Comparison of ENCODE assay signal across 8 cellular contexts in genomic region chr17:55641559-55642160, GRCh38.
DNase-seq lines count a peak whose midpoint lies in the region; FAIRE-seq and TF ChIP-seq lines count a peak whose summit lies in the region.

No MANE protein-coding gene starts in this region.

- DNase-seq in AG08395 (ENCODE audit: low spot score), result peak; percentile 52
- DNase-seq in GM18507 (ENCODE audit: extremely low spot score, insufficient read length, low read depth), result no peak
- peak; percentile 47 for DNase-seq in LNCaP clone FGC (ENCODE audit: low read depth)
- peak; percentile 41 for DNase-seq in SW480 (ENCODE audit: low spot score)
- DNase-seq in epithelial cell of esophagus (ENCODE audit: low read depth), result peak; percentile 66
- DNase-seq in mucosa of gallbladder (ENCODE audit: low spot score), result peak; percentile 69
- DNase-seq in GM19238 (ENCODE audit: insufficient read length, low spot score), result no peak
- DNase-seq in vagina (ENCODE audit: extremely low spot score in 2 of 2), result no peak

- TF ChIP-seq POLR2A in vagina (IDR thresholded peaks at IDR 0.05), result no peak

- no peaks in the 10 kb centered on the region for H3K4me1 ChIP-seq in vagina

- TF ChIP-seq CTCF in LNCaP clone FGC (IDR thresholded peaks at IDR 0.05; ENCODE audit: control insufficient read depth, extremely low read depth, insufficient read depth), result peak; percentile 61
- TF ChIP-seq CTCF in epithelial cell of esophagus (IDR thresholded peaks at IDR 0.05; ENCODE audit: insufficient read depth, low read depth, low read length, missing control alignments), result peak; percentile 58
- TF ChIP-seq CTCF in vagina (IDR thresholded peaks at IDR 0.05), result peak in 1 of 3 experiments; percentile 59

- no peaks in the 10 kb centered on the region for H3K27me3 ChIP-seq in vagina

- no peak overlapping the region for H3K27ac ChIP-seq in vagina

- no peak overlapping the region for H3K4me3 ChIP-seq in LNCaP clone FGC (ENCODE audit: low read depth, low read length)
- no peak overlapping the region for H3K4me3 ChIP-seq in epithelial cell of esophagus (ENCODE audit: low read length)
- H3K4me3 ChIP-seq in vagina, result no peak overlapping the region

- FAIRE-seq in GM18507 (lab: Jason Lieb, UNC), result peak; percentile 53

- intact Hi-C loops in vagina (cut with DNase I), result no loop called here

- H3K9me3 ChIP-seq in vagina, result no peaks in the 10 kb centered on the region

- H3K36me3 ChIP-seq in vagina, result no peaks in the 10 kb centered on the region

Comparison
In these comparisons a context has a peak if more than half of its experiments do, and no peak if none do; other contexts are left out.
1. DNase-seq: peak in AG08395 (single experiment), LNCaP clone FGC (single experiment), SW480 (single experiment), epithelial cell of esophagus (single experiment) and mucosa of gallbladder (single experiment); none in GM18507 (single experiment), GM19238 (single experiment) and vagina (0 of 2).